30 cellular contexts compared by ENCODE assay signal in the genomic region with DNA sequence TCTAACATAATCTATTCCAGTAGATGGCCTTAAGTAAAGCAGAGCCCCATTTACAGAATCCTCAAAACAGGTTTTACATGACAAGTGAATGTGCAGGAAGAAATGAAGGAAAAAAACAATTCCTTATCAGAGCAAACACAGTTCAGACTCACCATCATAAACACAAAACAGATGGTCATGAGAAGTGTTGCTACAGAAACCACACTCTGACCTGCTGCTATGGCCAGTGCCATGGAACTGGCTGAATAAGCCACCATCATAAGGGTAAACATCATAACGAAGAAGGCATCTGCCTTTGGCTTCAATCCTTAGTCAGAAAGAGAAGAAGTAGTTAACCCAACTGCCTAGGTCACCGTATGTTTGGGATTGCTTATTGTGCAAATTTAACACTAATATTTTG.
DNase-seq lines count a peak whose midpoint lies in the region; ATAC-seq and TF ChIP-seq lines count a peak whose summit lies in the region.
"Had no signal": no experiment of that assay in that cellular context is flagged by ENCODE, and none has a peak within 500 bp of the region (broad histone marks: within the 10 kb centered on the region; RNA-seq: fewer than 3 reads in every experiment).

No MANE protein-coding gene starts in this region.

- H3K9me3 Mint-ChIP-seq in progenitor cell of endocrine pancreas (ENCODE audit: low read depth), result peaks cover 5% of the 10 kb centered on the region
- H3K9me3 Mint-ChIP-seq: activated naive CD4-positive, alpha-beta T cell treated with anti-CD3 and anti-CD28 coated beads, Interleukin-2, amount 50 U/mL, for 24 hours; nephron had no signal

- H2AK9ac ChIP-seq in IMR-90 (replicated peaks; ENCODE audit: low read depth, low read length, poor library complexity), result no peak overlapping the region

- H4K8ac ChIP-seq in IMR-90 (ENCODE audit: low read depth in 2 of 2, low read length in 2 of 2), result no peak overlapping the region

- no peak for TF ChIP-seq CTCF in IMR-90 (conservative IDR thresholded peaks at IDR 0.05; ENCODE audit: low read depth, low read length)
- no peak for TF ChIP-seq CTCF in fibroblast of mammary gland (conservative IDR thresholded peaks at IDR 0.05; ENCODE audit: control insufficient read depth, insufficient read depth, low read depth, low read length)
- no peak for TF ChIP-seq CTCF in progenitor cell of endocrine pancreas (IDR thresholded peaks at IDR 0.05; ENCODE audit: unreplicated experiment)
- TF ChIP-seq CTCF in lower lobe of right lung (IDR thresholded peaks at IDR 0.05), result no peak
- no peak for TF ChIP-seq CTCF in brain microvascular endothelial cell (IDR thresholded peaks at IDR 0.05; ENCODE audit: low read depth, low read length, missing control alignments)

- in situ Hi-C loops in IMR-90 (cut with MboI; ENCODE audit: low sequenced_read_pairs), result no loop called here
- in situ Hi-C loops in brain microvascular endothelial cell (cut with HindIII; ENCODE audit: low pct_ligation_motif_present, low sequenced_read_pairs), result no loop called here

- no peak overlapping the region for H3K9ac ChIP-seq in IMR-90 (ENCODE audit: low read depth, low read length)

- no peak overlapping the region for H3K4me2 ChIP-seq in IMR-90 (ENCODE audit: low read depth, low read length)

- H3K56ac ChIP-seq in IMR-90 (ENCODE audit: extremely low read depth, insufficient read depth, low read length), result no peak overlapping the region

- DNase-seq in EH (ENCODE audit: low read depth) (peak; percentile 34), IMR-90 (peak; percentile 66), fibroblast of mammary gland (ENCODE audit: low read depth) (peak; percentile 62), progenitor cell of endocrine pancreas (ENCODE audit: low spot score, unreplicated experiment) (no peak), lower lobe of right lung (no peak), brain microvascular endothelial cell (no peak)
- no peak for DNase-seq in activated CD4-positive, alpha-beta T cell treated with anti-CD3 and anti-CD28 coated beads, Interleukin-2, amount 50 U/mL, for 4 hours
- DNase-seq: activated CD4-positive, alpha-beta T cell treated with anti-CD3 and anti-CD28 coated beads, Interleukin-2, amount 50 U/mL, for 48 hours; activated CD4-positive, CD25-positive, alpha-beta regulatory T cell; activated CD8-positive, alpha-beta memory T cell treated with anti-CD3 and anti-CD28 coated beads, Interleukin-2, amount 50 U/mL, for 4 hours; AML-193; central memory CD4-positive, alpha-beta T cell; dermis blood vessel endothelial cell; DND-41; left lung; midbrain; NCI-H1417; NCI-H2081 treated with DMSO at 0.1 percent for 48 hours; NCI-H345; Right ventricle myocardium superior; stomach; T-helper 9 cell had no signal

- intact Hi-C loops in IMR-90 (cut with micrococcal nuclease) (no loop called here), lower lobe of right lung (cut with DNase I) (no loop called here)

- no peak for TF ChIP-seq RAD21 in IMR-90 (IDR thresholded peaks at IDR 0.05; ENCODE audit: low read length)

- H3K27ac ChIP-seq in IMR-90 (ENCODE audit: insufficient read depth, low read length), result no peak overlapping the region
- no peak overlapping the region for H3K27ac ChIP-seq in lower lobe of right lung
- no peak overlapping the region for H3K27ac ChIP-seq in brain microvascular endothelial cell
- H3K27ac ChIP-seq: ascending aorta, left lung, stomach, tibial nerve had no signal

- H3K9me1 ChIP-seq in IMR-90 (ENCODE audit: insufficient read depth, low read length), result 0 out of 2 replicates have a peak, but pooled peaks cover 3% of the 10 kb centered on the region

- H3K4me1 ChIP-seq in IMR-90 (ENCODE audit: control insufficient read depth, insufficient read depth, low read length) (no peaks in the 10 kb centered on the region), lower lobe of right lung (no peaks in the 10 kb centered on the region)
- H3K4me1 ChIP-seq: left lung, stomach, tibial nerve had no signal

- H3K27ac Mint-ChIP-seq in progenitor cell of endocrine pancreas, result peak overlapping the region; percentile 69
- H3K27ac Mint-ChIP-seq: activated naive CD4-positive, alpha-beta T cell treated with anti-CD3 and anti-CD28 coated beads, Interleukin-2, amount 50 U/mL, for 24 hours; nephron had no signal

- no peaks in the 10 kb centered on the region for H3K79me1 ChIP-seq in IMR-90 (ENCODE audit: low read depth in 1 of 2, low read length in 2 of 2)

- H3K27me3 Mint-ChIP-seq in progenitor cell of endocrine pancreas, result peaks cover 3% of the 10 kb centered on the region

- H3K4me3 ChIP-seq in IMR-90 (ENCODE audit: insufficient read depth, low read depth, low read length), result no peak overlapping the region
- no peak overlapping the region for H3K4me3 ChIP-seq in fibroblast of mammary gland (ENCODE audit: control insufficient read depth, low read depth, low read length)
- no peak overlapping the region for H3K4me3 ChIP-seq in lower lobe of right lung
- H3K4me3 ChIP-seq in brain microvascular endothelial cell (ENCODE audit: low read depth, low read length), result no peak overlapping the region
- H3K4me3 ChIP-seq: ascending aorta, K562, left lung, stomach, tibial nerve had no signal

- no peak overlapping the region for H3K4ac ChIP-seq in IMR-90 (ENCODE audit: low read depth, low read length)

- H3K14ac ChIP-seq in IMR-90 (replicated peaks; ENCODE audit: low read depth, low read length), result no peak overlapping the region

- no peak overlapping the region for H2BK120ac ChIP-seq in IMR-90 (ENCODE audit: low read depth, low read length)

- no CpG with 5 or more reads among the region's 2 CpGs for WGBS in IMR-90 (ENCODE audit: extremely low coverage in 2 of 2, insufficient read length in 1 of 2), 2 experiments

- CTCF ChIA-PET in IMR-90 (lab: Yijun Ruan, JAX), result no interaction called here

- dilution Hi-C loops in IMR-90 (cut with HindIII; ENCODE audit: low sequenced_read_pairs, unreplicated experiment), result no loop called here

- no peak overlapping the region for H3K23ac ChIP-seq in IMR-90 (ENCODE audit: low read depth, low read length)

- H3K27me3 ChIP-seq in IMR-90 (ENCODE audit: control insufficient read depth, insufficient read depth, low read length), result no peaks in the 10 kb centered on the region
- H3K27me3 ChIP-seq in lower lobe of right lung (ENCODE audit: low read depth), result no peaks in the 10 kb centered on the region
- no peaks in the 10 kb centered on the region for H3K27me3 ChIP-seq in brain microvascular endothelial cell (replicated peaks)
- H3K27me3 ChIP-seq: ascending aorta, left lung, stomach, tibial nerve had no signal

- peak; percentile 83 for ATAC-seq in IMR-90 (ENCODE audit: low read depth)
- no peak for ATAC-seq in GM21367 (IDR thresholded peaks at IDR 0.05; ENCODE audit: unreplicated experiment)
- no peak for ATAC-seq in lower lobe of right lung
- ATAC-seq: HCT116, K562, left lung, sciatic nerve had no signal

- H2AK5ac ChIP-seq in IMR-90 (ENCODE audit: low read depth, low read length), result no peak overlapping the region

- TF ChIP-seq POLR2A in IMR-90 (IDR thresholded peaks at IDR 0.05; ENCODE audit: low read depth, low read length), result no peak

- H2AFZ ChIP-seq in IMR-90 (replicated peaks; ENCODE audit: low read length, poor library complexity), result no peak overlapping the region

- H3K18ac ChIP-seq in IMR-90 (ENCODE audit: low read depth, low read length), result no peak overlapping the region

- H3K36me3 ChIP-seq in IMR-90 (ENCODE audit: control insufficient read depth, insufficient read depth, low read length) (no peaks in the 10 kb centered on the region), lower lobe of right lung (no peaks in the 10 kb centered on the region), brain microvascular endothelial cell (replicated peaks) (no peaks in the 10 kb centered on the region)
- H3K36me3 ChIP-seq: ascending aorta, left lung, stomach, tibial nerve had no signal

- no peaks in the 10 kb centered on the region for H4K20me1 ChIP-seq in IMR-90 (ENCODE audit: insufficient read depth, low read length)

- H4K91ac ChIP-seq in IMR-90 (ENCODE audit: insufficient read depth, low read depth, low read length), result no peak overlapping the region

- H4K5ac ChIP-seq in IMR-90 (ENCODE audit: low read depth, low read length), result no peak overlapping the region

- no peak overlapping the region for H2BK20ac ChIP-seq in IMR-90 (ENCODE audit: low read depth, low read length)

- no peak overlapping the region for H3K4me3 Mint-ChIP-seq in progenitor cell of endocrine pancreas (ENCODE audit: low read depth)
- H3K4me3 Mint-ChIP-seq: activated naive CD4-positive, alpha-beta T cell treated with anti-CD3 and anti-CD28 coated beads, Interleukin-2, amount 50 U/mL, for 24 hours; nephron had no signal

- no peaks in the 10 kb centered on the region for H3K36me3 Mint-ChIP-seq in progenitor cell of endocrine pancreas (ENCODE audit: insufficient read depth)
- H3K36me3 Mint-ChIP-seq: activated naive CD4-positive, alpha-beta T cell treated with anti-CD3 and anti-CD28 coated beads, Interleukin-2, amount 50 U/mL, for 24 hours had no signal

- POLR2A ChIA-PET in IMR-90 (lab: Charles Lee; ENCODE audit: unreplicated experiment), result interaction anchor here (0.6 kb wide), 1 partner anchor 37 kb away, joined by 3 read pairs; no protein-coding TSS in a partner anchor

- H2BK15ac ChIP-seq in IMR-90 (ENCODE audit: low read depth, low read length), result no peak overlapping the region

- H3K4me1 Mint-ChIP-seq in progenitor cell of endocrine pancreas (ENCODE audit: low read depth), result no peaks in the 10 kb centered on the region
- H3K4me1 Mint-ChIP-seq: activated naive CD4-positive, alpha-beta T cell treated with anti-CD3 and anti-CD28 coated beads, Interleukin-2, amount 50 U/mL, for 24 hours; nephron had no signal

- H2BK5ac ChIP-seq in IMR-90 (ENCODE audit: low read depth, low read length, poor library complexity, severe bottlenecking), result no peak overlapping the region

- no TSS peak for BruUV-seq in IMR-90 (replicated peaks; lab: Mats Ljungman, UMichigan)

- H3K9me3 ChIP-seq in IMR-90 (ENCODE audit: control insufficient read depth, insufficient read depth, low read length) (no peaks in the 10 kb centered on the region), lower lobe of right lung (no peaks in the 10 kb centered on the region)
- H3K9me3 ChIP-seq: ascending aorta, left lung, stomach, tibial nerve had no signal

TF ChIP-seq in IMR-90, 13 proteins besides CTCF, POLR2A, EP300 and RAD21 (continues in another document):
- TF ChIP-seq CEBPB (IDR thresholded peaks at IDR 0.05; ENCODE audit: low read depth, low read length) (no peak; the same call in 1 of the 2 replicates), RCOR1 (IDR thresholded peaks at IDR 0.05; ENCODE audit: insufficient replicate concordance, low read length) (no peak), MAZ (IDR thresholded peaks at IDR 0.05; ENCODE audit: borderline replicate concordance, low read depth, low read length) (no peak), SMC3 (IDR thresholded peaks at IDR 0.05; ENCODE audit: low read depth, low read length) (no peak), RFX5 (IDR thresholded peaks at IDR 0.05; ENCODE audit: low read depth, low read length) (no peak)

Comparison
In these comparisons a context has a peak if more than half of its experiments do, and no peak if none do; other contexts are left out.
1. DNase-seq: peak in EH (single experiment), IMR-90 (single experiment) and fibroblast of mammary gland (single experiment); none in progenitor cell of endocrine pancreas (single experiment), lower lobe of right lung (single experiment), activated CD4-positive, alpha-beta T cell treated with anti-CD3 and anti-CD28 coated beads, Interleukin-2, amount 50 U/mL, for 4 hours (0 of 2) and brain microvascular endothelial cell (single experiment).